In the genomic region with DNA sequence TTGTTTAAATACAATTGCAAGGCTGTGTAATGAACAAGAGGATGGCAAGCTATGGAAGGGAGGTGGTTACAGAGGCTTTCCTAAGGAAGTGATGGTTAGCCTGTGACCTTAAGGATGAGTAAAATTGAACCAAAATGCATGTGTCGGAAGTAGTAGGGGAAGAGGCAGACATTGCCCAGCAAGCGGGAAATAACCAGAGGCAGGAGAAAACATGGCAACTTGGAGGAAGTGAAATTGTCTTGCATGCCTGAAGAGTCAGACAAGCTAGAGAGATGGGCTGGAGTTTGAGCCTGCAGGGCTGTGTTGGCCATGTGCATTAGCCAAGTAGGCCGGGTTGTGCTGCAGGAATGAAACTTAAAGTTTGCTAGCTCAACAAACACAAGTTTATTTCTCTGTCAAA, we compare ENCODE assay signal across 11 cellular contexts.
DNase-seq lines count a peak whose midpoint lies in the region; ATAC-seq lines count a peak whose summit lies in the region.
"Had no signal": no experiment of that assay in that cellular context is flagged by ENCODE, and none has a peak within 500 bp of the region (broad histone marks: within the 10 kb centered on the region; RNA-seq: fewer than 3 reads in every experiment).

No MANE protein-coding gene starts in this region.

- peak overlapping the region; percentile 2 for H3K27ac Mint-ChIP-seq in activated naive CD8-positive, alpha-beta T cell treated with anti-CD3 and anti-CD28 coated beads, Interleukin-2, amount 50 U/mL, for 24 hours

- H3K27ac ChIP-seq in GM23248, result no peak overlapping the region

- no peaks in the 10 kb centered on the region for H3K9me2 ChIP-seq in GM23248 (ENCODE audit: insufficient read depth)

- 82 to 83% methylated on average over 3 of the region's 3 CpGs for WGBS in GM23248 (ENCODE audit: low coverage in 1 of 2, low lambda C conversion rate in 2 of 2, missing lambda C conversion rate in 2 of 2), 2 experiments

- no peaks in the 10 kb centered on the region for H3K9me3 Mint-ChIP-seq in activated naive CD8-positive, alpha-beta T cell treated with anti-CD3 and anti-CD28 coated beads, Interleukin-2, amount 50 U/mL, for 24 hours

- no peaks in the 10 kb centered on the region for H3K79me2 ChIP-seq in GM23248 (ENCODE audit: insufficient read depth)

- no peaks in the 10 kb centered on the region for H3F3A ChIP-seq in GM23248 (ENCODE audit: insufficient read depth)

- ATAC-seq in GM18861 (IDR thresholded peaks at IDR 0.05; ENCODE audit: unreplicated experiment) (peak; percentile 73), GM21515 (IDR thresholded peaks at IDR 0.05; ENCODE audit: unreplicated experiment) (peak; percentile 73), HG03095 (IDR thresholded peaks at IDR 0.05; ENCODE audit: unreplicated experiment) (peak; percentile 89)
- ATAC-seq in activated naive CD8-positive, alpha-beta T cell treated with anti-CD3 and anti-CD28 coated beads, Interleukin-2, amount 50 U/mL, for 24 hours, result no peak

- H3K36me3 ChIP-seq in GM23248 (ENCODE audit: low read depth) (no peaks in the 10 kb centered on the region), HAP-1 (replicated peaks) (no peaks in the 10 kb centered on the region)

- no peak overlapping the region for H2AFZ ChIP-seq in GM23248

- H3K27me3 ChIP-seq in GM23248 (replicated peaks; ENCODE audit: insufficient read depth), result no peaks in the 10 kb centered on the region
- no peaks in the 10 kb centered on the region for H3K27me3 ChIP-seq in HAP-1 (ENCODE audit: low read depth)

- DNase-seq in activated naive CD8-positive, alpha-beta T cell treated with anti-CD3 and anti-CD28 coated beads, Interleukin-2, amount 50 U/mL, for 24 hours, result no peak
- no peak for DNase-seq in GDM1 (lab: John Stamatoyannopoulos, UW)
- no peak for DNase-seq in HT-29 (ENCODE audit: low spot score)
- DNase-seq in GM23248, result no peak
- DNase-seq in HAP-1 (ENCODE audit: low spot score in 2 of 2), result no peak
- DNase-seq: activated CD4-positive, alpha-beta T cell treated with anti-CD3 and anti-CD28 coated beads, Interleukin-2, amount 50 U/mL, for 4 hours; effector CD8-positive, alpha-beta T cell; NCI-H446 had no signal

- no peak overlapping the region for H3K9ac ChIP-seq in GM23248

- H3K36me3 Mint-ChIP-seq in activated naive CD8-positive, alpha-beta T cell treated with anti-CD3 and anti-CD28 coated beads, Interleukin-2, amount 50 U/mL, for 24 hours (ENCODE audit: low read depth), result peaks cover 7% of the 10 kb centered on the region

- H3K9me3 ChIP-seq in GM23248 (ENCODE audit: low read depth), result no peaks in the 10 kb centered on the region
- H3K9me3 ChIP-seq in HAP-1, result no peaks in the 10 kb centered on the region

- H3K4me3 ChIP-seq in GM23248 (no peak overlapping the region), HAP-1 (no peak overlapping the region)

- H3K4me1 Mint-ChIP-seq in activated naive CD8-positive, alpha-beta T cell treated with anti-CD3 and anti-CD28 coated beads, Interleukin-2, amount 50 U/mL, for 24 hours, result peaks cover 73% of the 10 kb centered on the region

- in situ Hi-C loops in GM23248 (cut with MboI) (no loop called here), HAP-1 (cut with MboI; ENCODE audit: low sequenced_read_pairs) (no loop called here)

- H3K4me2 ChIP-seq in GM23248 (ENCODE audit: unreplicated experiment), result no peak overlapping the region

- no peak overlapping the region for H3K4me3 Mint-ChIP-seq in activated naive CD8-positive, alpha-beta T cell treated with anti-CD3 and anti-CD28 coated beads, Interleukin-2, amount 50 U/mL, for 24 hours

- no peaks in the 10 kb centered on the region for H3K27me3 Mint-ChIP-seq in activated naive CD8-positive, alpha-beta T cell treated with anti-CD3 and anti-CD28 coated beads, Interleukin-2, amount 50 U/mL, for 24 hours

- no peaks in the 10 kb centered on the region for H3K4me1 ChIP-seq in GM23248 (ENCODE audit: insufficient read depth)
- no peaks in the 10 kb centered on the region for H3K4me1 ChIP-seq in HAP-1

- H4K20me1 ChIP-seq in GM23248 (ENCODE audit: insufficient read depth), result no peaks in the 10 kb centered on the region
